ENCODE assay signal across 1 cellular context in the genomic region with DNA sequence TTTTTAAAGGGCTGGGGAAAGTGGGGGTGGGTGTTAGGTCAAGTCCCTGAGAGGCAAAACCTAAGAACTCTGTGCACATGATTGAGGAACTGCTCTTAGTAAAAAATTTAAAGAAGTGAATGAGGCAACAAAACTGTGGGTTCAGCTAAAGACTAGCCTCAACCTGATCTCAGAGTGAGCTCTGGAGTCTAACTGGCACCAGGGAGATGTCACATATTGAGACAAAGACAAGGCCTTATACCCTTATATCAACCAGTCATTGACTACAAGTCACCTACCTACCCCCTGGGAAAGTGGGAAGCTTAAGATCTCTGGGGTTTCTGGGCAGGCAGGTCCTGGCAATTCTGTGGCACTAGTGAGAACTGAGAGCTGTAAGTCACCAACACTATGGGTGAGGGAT.
TF ChIP-seq lines count a peak whose summit lies in the region.

No MANE protein-coding gene starts in this region.

TF ChIP-seq in WTC11, 78 proteins besides CTCF, POLR2A, EP300 and RAD21 (continued from another document):
- TF ChIP-seq, protein P1, sequence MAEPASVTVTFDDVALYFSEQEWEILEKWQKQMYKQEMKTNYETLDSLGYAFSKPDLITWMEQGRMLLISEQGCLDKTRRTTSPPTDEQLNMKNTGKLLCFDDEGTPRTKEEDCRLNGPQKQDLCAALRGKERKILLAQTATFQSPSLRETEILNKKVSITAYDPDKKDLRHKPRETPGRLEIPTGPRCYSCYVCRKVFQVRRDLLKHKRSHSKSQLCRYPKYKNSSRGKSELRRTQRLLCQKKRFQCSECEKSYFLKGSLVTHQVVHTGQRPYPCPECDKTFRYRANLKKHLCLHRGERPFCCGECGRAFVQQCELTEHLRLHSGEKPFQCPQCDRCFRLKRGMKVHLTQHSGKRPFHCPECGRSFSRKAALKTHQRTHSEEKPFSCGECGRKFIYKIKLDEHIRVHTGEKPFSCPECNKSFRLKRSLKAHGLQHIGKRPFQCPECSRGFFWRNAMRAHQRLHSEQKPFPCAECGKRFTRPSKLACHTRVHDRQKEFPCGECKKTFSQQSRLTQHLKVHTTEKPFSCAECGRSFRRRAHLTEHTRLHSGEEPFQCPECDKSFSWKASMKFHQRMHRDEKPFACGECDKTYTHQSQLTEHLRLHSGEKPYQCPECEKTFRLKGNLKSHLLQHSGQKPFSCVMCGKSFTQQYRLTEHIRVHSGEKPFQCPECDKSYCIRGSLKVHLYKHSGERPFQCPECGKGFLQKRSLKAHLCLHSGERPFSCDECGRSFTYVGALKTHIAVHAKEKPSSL (CRISPR knock-in tag; conservative IDR thresholded peaks at IDR 0.05): no peak
- no peak for TF ChIP-seq NR3C1 (CRISPR knock-in tag; conservative IDR thresholded peaks at IDR 0.05; ENCODE audit: low read depth)
- TF ChIP-seq, protein P2, sequence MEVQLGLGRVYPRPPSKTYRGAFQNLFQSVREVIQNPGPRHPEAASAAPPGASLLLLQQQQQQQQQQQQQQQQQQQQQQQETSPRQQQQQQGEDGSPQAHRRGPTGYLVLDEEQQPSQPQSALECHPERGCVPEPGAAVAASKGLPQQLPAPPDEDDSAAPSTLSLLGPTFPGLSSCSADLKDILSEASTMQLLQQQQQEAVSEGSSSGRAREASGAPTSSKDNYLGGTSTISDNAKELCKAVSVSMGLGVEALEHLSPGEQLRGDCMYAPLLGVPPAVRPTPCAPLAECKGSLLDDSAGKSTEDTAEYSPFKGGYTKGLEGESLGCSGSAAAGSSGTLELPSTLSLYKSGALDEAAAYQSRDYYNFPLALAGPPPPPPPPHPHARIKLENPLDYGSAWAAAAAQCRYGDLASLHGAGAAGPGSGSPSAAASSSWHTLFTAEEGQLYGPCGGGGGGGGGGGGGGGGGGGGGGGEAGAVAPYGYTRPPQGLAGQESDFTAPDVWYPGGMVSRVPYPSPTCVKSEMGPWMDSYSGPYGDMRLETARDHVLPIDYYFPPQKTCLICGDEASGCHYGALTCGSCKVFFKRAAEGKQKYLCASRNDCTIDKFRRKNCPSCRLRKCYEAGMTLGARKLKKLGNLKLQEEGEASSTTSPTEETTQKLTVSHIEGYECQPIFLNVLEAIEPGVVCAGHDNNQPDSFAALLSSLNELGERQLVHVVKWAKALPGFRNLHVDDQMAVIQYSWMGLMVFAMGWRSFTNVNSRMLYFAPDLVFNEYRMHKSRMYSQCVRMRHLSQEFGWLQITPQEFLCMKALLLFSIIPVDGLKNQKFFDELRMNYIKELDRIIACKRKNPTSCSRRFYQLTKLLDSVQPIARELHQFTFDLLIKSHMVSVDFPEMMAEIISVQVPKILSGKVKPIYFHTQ (CRISPR knock-in tag; IDR thresholded peaks at IDR 0.05): no peak
- no peak for TF ChIP-seq RORB (CRISPR knock-in tag; IDR thresholded peaks at IDR 0.05)
- TF ChIP-seq NFYB (CRISPR knock-in tag; conservative IDR thresholded peaks at IDR 0.05; ENCODE audit: low read depth): no peak
- TF ChIP-seq TP53 (CRISPR knock-in tag; IDR thresholded peaks at IDR 0.05): no peak
- TF ChIP-seq, protein P3, sequence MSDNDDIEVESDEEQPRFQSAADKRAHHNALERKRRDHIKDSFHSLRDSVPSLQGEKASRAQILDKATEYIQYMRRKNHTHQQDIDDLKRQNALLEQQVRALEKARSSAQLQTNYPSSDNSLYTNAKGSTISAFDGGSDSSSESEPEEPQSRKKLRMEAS (CRISPR knock-in tag; IDR thresholded peaks at IDR 0.05): no peak
- TF ChIP-seq, protein P4, sequence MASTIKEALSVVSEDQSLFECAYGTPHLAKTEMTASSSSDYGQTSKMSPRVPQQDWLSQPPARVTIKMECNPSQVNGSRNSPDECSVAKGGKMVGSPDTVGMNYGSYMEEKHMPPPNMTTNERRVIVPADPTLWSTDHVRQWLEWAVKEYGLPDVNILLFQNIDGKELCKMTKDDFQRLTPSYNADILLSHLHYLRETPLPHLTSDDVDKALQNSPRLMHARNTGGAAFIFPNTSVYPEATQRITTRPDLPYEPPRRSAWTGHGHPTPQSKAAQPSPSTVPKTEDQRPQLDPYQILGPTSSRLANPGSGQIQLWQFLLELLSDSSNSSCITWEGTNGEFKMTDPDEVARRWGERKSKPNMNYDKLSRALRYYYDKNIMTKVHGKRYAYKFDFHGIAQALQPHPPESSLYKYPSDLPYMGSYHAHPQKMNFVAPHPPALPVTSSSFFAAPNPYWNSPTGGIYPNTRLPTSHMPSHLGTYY (CRISPR knock-in tag; IDR thresholded peaks at IDR 0.05): no peak
- no peak for TF ChIP-seq PRRX2 (CRISPR knock-in tag; IDR thresholded peaks at IDR 0.05)
- no peak for TF ChIP-seq EMX1 (CRISPR knock-in tag; IDR thresholded peaks at IDR 0.05)
TF ChIP-seq in WTC11: peak in this region for 0.
